Comparison of ENCODE assay signal across 8 cellular contexts in the genomic region with DNA sequence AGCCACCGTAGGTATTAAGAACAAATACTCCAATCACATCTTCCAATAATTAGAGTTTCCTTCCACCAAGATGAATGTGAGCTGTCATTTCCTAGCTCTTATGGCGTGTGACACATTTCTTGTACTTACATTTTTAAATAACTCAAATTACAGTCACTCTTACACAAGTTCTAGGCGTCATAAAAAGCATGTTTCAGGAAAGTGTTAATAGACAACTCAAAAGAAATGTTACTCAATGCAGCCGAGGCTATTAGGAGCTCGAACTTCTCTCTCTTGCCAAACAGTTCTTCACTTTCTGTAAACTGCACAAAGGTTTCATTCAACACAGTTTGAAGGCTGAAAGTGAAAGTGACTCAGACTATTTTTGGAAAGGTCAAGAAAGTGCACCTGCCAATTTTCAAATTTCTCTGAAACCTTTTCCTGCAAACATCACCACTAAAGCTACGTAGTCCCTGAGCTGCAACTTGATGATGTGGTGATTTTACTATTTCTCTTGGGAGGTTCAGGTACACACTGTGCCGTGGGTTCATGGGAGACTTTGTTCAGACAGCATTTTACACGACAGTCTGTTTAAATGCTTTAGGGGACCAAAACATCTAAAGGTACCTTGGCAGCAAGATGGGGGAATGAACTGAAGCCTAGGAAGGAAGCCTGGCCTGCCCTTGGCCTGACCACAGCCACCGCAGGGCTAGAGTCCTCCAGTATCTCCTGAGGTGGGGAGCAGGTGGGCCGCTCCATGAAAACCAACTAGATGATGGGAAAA.
DNase-seq lines count a peak whose midpoint lies in the region; ATAC-seq and TF ChIP-seq lines count a peak whose summit lies in the region.

No MANE protein-coding gene starts in this region.

- no peaks in the 10 kb centered on the region for H3K36me3 Mint-ChIP-seq in CD8-positive, alpha-beta T cell
- H3K36me3 Mint-ChIP-seq in activated naive CD8-positive, alpha-beta T cell treated with anti-CD3 and anti-CD28 coated beads, Interleukin-2, amount 50 U/mL, for 24 hours (ENCODE audit: low read depth) = peaks cover 34% of the 10 kb centered on the region

- CTCF ChIA-PET in CD8-positive, alpha-beta T cell (lab: Charles Lee) = interaction anchor here (1.1 kb wide), 1 partner anchor 12 kb away, joined by 3 read pairs; no protein-coding TSS in a partner anchor

- POLR2A ChIA-PET in CD8-positive, alpha-beta T cell (lab: Charles Lee) = interaction anchor here (0.8 to 1.4 kb wide), 4 partner anchors 11 to 33 kb away, joined by 3 to 4 read pairs (median 3); no protein-coding TSS in a partner anchor

- TF ChIP-seq CTCF in CD8-positive, alpha-beta T cell (IDR thresholded peaks at IDR 0.05) = no peak
- TF ChIP-seq CTCF in tibial nerve (IDR thresholded peaks at IDR 0.05) = no peak

- peak overlapping the region; percentile 80 for H3K4me3 Mint-ChIP-seq in CD8-positive, alpha-beta T cell
- H3K4me3 Mint-ChIP-seq in activated naive CD8-positive, alpha-beta T cell treated with anti-CD3 and anti-CD28 coated beads, Interleukin-2, amount 50 U/mL, for 24 hours = peak overlapping the region; percentile 64

- peak in 1 of 2 donors; percentile 91 for TF ChIP-seq EP300 in tibial nerve (IDR thresholded peaks at IDR 0.05)

- no peaks in the 10 kb centered on the region for H3K36me3 ChIP-seq in CD8-positive, alpha-beta T cell (ENCODE audit: insufficient read depth, low read length)
- H3K36me3 ChIP-seq in tibial nerve = peaks cover 0 to 4% (median 0%) of the 10 kb centered on the region in 3 donors

- peak overlapping the region; percentile 4 for H3K27ac ChIP-seq in CD8-positive, alpha-beta T cell (ENCODE audit: low read depth, low read length)
- H3K27ac ChIP-seq in tibial nerve = peak overlapping the region; percentile 62 to 89 (median 86)

- no peaks in the 10 kb centered on the region for H3K27me3 ChIP-seq in CD8-positive, alpha-beta T cell (ENCODE audit: insufficient read depth, low read length)
- H3K27me3 ChIP-seq in tibial nerve = no peaks in the 10 kb centered on the region

- 19 to 26% methylated on average over 10 of the region's 10 CpGs for WGBS in tibial nerve, 2 donors

- peaks cover 34% of the 10 kb centered on the region for H3K4me1 Mint-ChIP-seq in CD8-positive, alpha-beta T cell (ENCODE audit: low read depth)
- peaks cover 79% of the 10 kb centered on the region for H3K4me1 Mint-ChIP-seq in activated naive CD8-positive, alpha-beta T cell treated with anti-CD3 and anti-CD28 coated beads, Interleukin-2, amount 50 U/mL, for 24 hours

- intact Hi-C loops in CD8-positive, alpha-beta T cell (cut with DNase I, micrococcal nuclease) = no loop called here

- no peaks in the 10 kb centered on the region for H3K9me3 Mint-ChIP-seq in CD8-positive, alpha-beta T cell
- H3K9me3 Mint-ChIP-seq in activated naive CD8-positive, alpha-beta T cell treated with anti-CD3 and anti-CD28 coated beads, Interleukin-2, amount 50 U/mL, for 24 hours = peaks cover 20% of the 10 kb centered on the region

- H3K27me3 Mint-ChIP-seq in CD8-positive, alpha-beta T cell (ENCODE audit: low read depth) = no peaks in the 10 kb centered on the region
- H3K27me3 Mint-ChIP-seq in activated naive CD8-positive, alpha-beta T cell treated with anti-CD3 and anti-CD28 coated beads, Interleukin-2, amount 50 U/mL, for 24 hours = no peaks in the 10 kb centered on the region

- TF ChIP-seq POLR2A in tibial nerve (IDR thresholded peaks at IDR 0.05) = no peak

- no peaks in the 10 kb centered on the region for H3K9me3 ChIP-seq in CD8-positive, alpha-beta T cell (ENCODE audit: low read length)
- peaks cover 0 to 2% (median 0%) of the 10 kb centered on the region in 4 donors for H3K9me3 ChIP-seq in tibial nerve

- peak; percentile 46 for ATAC-seq in CD8-positive, alpha-beta T cell
- peak; percentile 69 for ATAC-seq in GM19467 (IDR thresholded peaks at IDR 0.05; ENCODE audit: unreplicated experiment)
- peak; percentile 66 for ATAC-seq in HG03558 (IDR thresholded peaks at IDR 0.05; ENCODE audit: extremely low read depth, unreplicated experiment)
- peak; percentile 79 for ATAC-seq in activated naive CD8-positive, alpha-beta T cell treated with anti-CD3 and anti-CD28 coated beads, Interleukin-2, amount 50 U/mL, for 24 hours

- DNase-seq in CD8-positive, alpha-beta T cell = no peak
- DNase-seq in activated naive CD8-positive, alpha-beta T cell treated with anti-CD3 and anti-CD28 coated beads, Interleukin-2, amount 50 U/mL, for 24 hours = no peak
- DNase-seq in kidney tubule cell (ENCODE audit: low spot score) = peak; percentile 51
- DNase-seq in tibial nerve (ENCODE audit: low spot score in 2 of 2) = no peak
- DNase-seq in SHP77 (lab: John Stamatoyannopoulos, UW) = no peak
- DNase-seq in SK-N-DZ (ENCODE audit: low spot score) = no peak

- H3K4me3 ChIP-seq in CD8-positive, alpha-beta T cell (ENCODE audit: low read depth, low read length) = no peak overlapping the region
- peak overlapping the region in 1 of 4 donors; percentile 23 for H3K4me3 ChIP-seq in tibial nerve

- H3K27ac Mint-ChIP-seq in CD8-positive, alpha-beta T cell = peak overlapping the region; percentile 88
- peak overlapping the region; percentile 94 for H3K27ac Mint-ChIP-seq in activated naive CD8-positive, alpha-beta T cell treated with anti-CD3 and anti-CD28 coated beads, Interleukin-2, amount 50 U/mL, for 24 hours

- peaks cover 21% of the 10 kb centered on the region for H3K4me1 ChIP-seq in CD8-positive, alpha-beta T cell (ENCODE audit: insufficient read depth, low read length)
- peaks cover 0 to 28% (median 22%) of the 10 kb centered on the region in 4 donors for H3K4me1 ChIP-seq in tibial nerve
